21 cellular contexts compared by ENCODE assay signal in the genomic region with DNA sequence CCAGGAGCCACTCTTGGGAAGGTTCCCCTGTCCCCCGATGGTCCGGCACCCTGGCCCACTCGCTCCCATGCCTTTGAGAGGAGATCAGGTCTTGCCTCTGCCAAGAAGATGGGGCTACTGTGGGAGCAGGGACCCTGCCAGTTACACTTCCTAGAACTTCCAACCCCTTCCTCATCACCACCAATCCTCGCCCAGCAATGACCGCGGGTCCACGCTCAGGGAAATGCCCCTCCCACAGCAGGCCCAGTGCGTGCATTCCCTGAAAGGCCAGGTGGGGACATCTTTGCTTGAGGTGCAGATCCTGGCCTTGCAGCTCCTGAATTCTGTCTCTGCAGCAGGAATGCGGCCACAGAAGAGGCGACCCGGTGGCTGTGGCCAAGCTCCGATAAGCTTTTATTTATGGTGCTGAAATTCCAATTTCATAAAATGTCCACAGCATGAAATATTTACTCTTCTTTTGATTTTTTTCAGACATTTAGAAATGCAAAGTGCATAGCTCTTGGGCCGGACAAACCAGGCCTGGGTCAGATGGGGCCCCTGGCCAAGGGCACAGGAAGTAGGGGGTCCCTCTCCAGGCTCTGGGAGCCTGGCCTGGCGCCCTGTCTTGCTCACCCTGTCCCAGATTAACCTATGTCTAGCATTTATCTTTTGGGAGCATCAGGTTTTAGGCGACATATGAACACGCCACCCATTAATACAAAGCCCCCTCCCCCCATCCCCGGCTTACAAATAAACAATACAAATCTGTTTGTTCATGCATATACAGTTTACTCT. TPM values are rescaled to one million over a fixed set of nuclear protein-coding genes. Genes with fewer than 3 reads are reported as not detected.
DNase-seq lines count a peak whose midpoint lies in the region; ATAC-seq and TF ChIP-seq lines count a peak whose summit lies in the region.
"Had no signal": no experiment of that assay in that cellular context is flagged by ENCODE, and none has a peak within 500 bp of the region (broad histone marks: within the 10 kb centered on the region; RNA-seq: fewer than 3 reads in every experiment).

No MANE protein-coding gene starts in this region.

- H3K27me3 ChIP-seq in left ventricle myocardium inferior (ENCODE audit: low read depth): no peaks in the 10 kb centered on the region
- no peaks in the 10 kb centered on the region for H3K27me3 ChIP-seq in right cardiac atrium (ENCODE audit: control insufficient read depth, insufficient read depth)
- no peaks in the 10 kb centered on the region for H3K27me3 ChIP-seq in fibroblast of lung (ENCODE audit: control insufficient read depth, insufficient read depth, low read length)
- H3K27me3 ChIP-seq in psoas muscle (ENCODE audit: insufficient read depth in 3 of 3, low read length in 2 of 3): peaks cover 0 to 23% (median 6%) of the 10 kb centered on the region in 3 donors
- no peaks in the 10 kb centered on the region for H3K27me3 ChIP-seq in uterus
- H3K27me3 ChIP-seq: breast epithelium had no signal

- H3K9me3 ChIP-seq in left ventricle myocardium inferior (replicated peaks) (no peaks in the 10 kb centered on the region), right cardiac atrium (ENCODE audit: control insufficient read depth, low read length) (no peaks in the 10 kb centered on the region), fibroblast of lung (ENCODE audit: control insufficient read depth, insufficient read depth, low read depth, low read length) (no peaks in the 10 kb centered on the region), psoas muscle (no peaks in the 10 kb centered on the region), uterus (no peaks in the 10 kb centered on the region)
- H3K9me3 ChIP-seq: breast epithelium had no signal

- DNase-seq in left ventricle myocardium inferior (no peak), right cardiac atrium (no peak), fibroblast of lung (ENCODE audit: low read depth in 2 of 2) (no peak), psoas muscle (no peak), uterus (no peak), RPMI8226 (no peak), NAMALWA (ENCODE audit: low spot score) (no peak), NOMO-1 treated with dmso at 0.1 percent for 144 hours (lab: John Stamatoyannopoulos, UW; ENCODE audit: unreplicated experiment) (no peak)
- DNase-seq: activated B cell treated with CpG ODN at 0.5 μM for 24 hours; activated CD8-positive, alpha-beta memory T cell treated with anti-CD3 and anti-CD28 coated beads for 24 hours; activated naive CD8-positive, alpha-beta T cell treated with anti-CD3 and anti-CD28 coated beads for 36 hours; mesendoderm; NCI-H1048; NCI-H2029; T-helper 17 cell had no signal

- intact Hi-C loops in left ventricle myocardium inferior (cut with micrococcal nuclease): no loop called here
- intact Hi-C loops in right cardiac atrium (cut with DNase I): no loop called here
- intact Hi-C loops in psoas muscle (cut with DNase I): no loop called here
- intact Hi-C loops in uterus (cut with DNase I; ENCODE audit: low total_unique reads): no loop called here

- H3K4me1 ChIP-seq in left ventricle myocardium inferior (peaks cover 75% of the 10 kb centered on the region), right cardiac atrium (ENCODE audit: control insufficient read depth, insufficient read depth, low read length) (peaks cover 7% of the 10 kb centered on the region), fibroblast of lung (ENCODE audit: control insufficient read depth, extremely low read depth, insufficient read depth, low read length) (peaks cover 19% of the 10 kb centered on the region), psoas muscle (peaks cover 15% of the 10 kb centered on the region), uterus (peaks cover 0 to 26% of the 10 kb centered on the region in 2 donors)

- no peak overlapping the region for H2AFZ ChIP-seq in fibroblast of lung (ENCODE audit: low read length)

- peak overlapping the region; percentile 79 for H3K27ac ChIP-seq in left ventricle myocardium inferior (replicated peaks)
- H3K27ac ChIP-seq in right cardiac atrium (ENCODE audit: low read length): no peak overlapping the region
- H3K27ac ChIP-seq in fibroblast of lung (ENCODE audit: insufficient read depth, low read length): peak overlapping the region; percentile 4
- peak overlapping the region; percentile 39 for H3K27ac ChIP-seq in psoas muscle
- H3K27ac ChIP-seq in uterus: peak overlapping the region; percentile 46 to 67
- H3K27ac ChIP-seq: dorsolateral prefrontal cortex, KMS-11 had no signal

- WGBS in right cardiac atrium: 60% methylated on average over 17 of the region's 17 CpGs
- WGBS in psoas muscle, 3 donors: 47 to 63% (median 53%) methylated on average over 17 of the region's 17 CpGs

- ATAC-seq in right cardiac atrium (no peak), psoas muscle (no peak)
- ATAC-seq: esophagus mucosa; natural killer cell treated with Interleukin-12 subunit alpha and Interleukin-12 subunit beta and Interleukin-15 and Interleukin-18, amount 100 ng/mL, for 72 hours; Right ventricle myocardium inferior; T-helper 17 cell had no signal

- no peak overlapping the region for H3K4me2 ChIP-seq in fibroblast of lung (ENCODE audit: extremely low read depth, insufficient read depth, low read length)
- H3K4me2 ChIP-seq: KMS-11 had no signal

- TF ChIP-seq POLR2A in uterus (IDR thresholded peaks at IDR 0.05): no peak

- H4K20me1 ChIP-seq in fibroblast of lung (ENCODE audit: control insufficient read depth, extremely low read depth, insufficient read depth, low read length): peaks cover 3% of the 10 kb centered on the region

- H3K4me3 ChIP-seq in left ventricle myocardium inferior: peak overlapping the region; percentile 12
- H3K4me3 ChIP-seq in right cardiac atrium (ENCODE audit: low read length): no peak overlapping the region
- no peak overlapping the region for H3K4me3 ChIP-seq in fibroblast of lung (replicated peaks in 1 of 4; ENCODE audit: control extremely low read depth in 1 of 4, insufficient read depth in 1 of 4, low read depth in 3 of 4, low read length in 4 of 4)
- H3K4me3 ChIP-seq in psoas muscle: no peak overlapping the region
- no peak overlapping the region for H3K4me3 ChIP-seq in uterus
- H3K4me3 ChIP-seq: breast epithelium, dorsolateral prefrontal cortex had no signal

- no peak for TF ChIP-seq CTCF in left ventricle myocardium inferior (IDR thresholded peaks at IDR 0.05; ENCODE audit: borderline replicate concordance)
- no peak for TF ChIP-seq CTCF in fibroblast of lung (conservative IDR thresholded peaks at IDR 0.05 in 1 of 2, IDR thresholded peaks at IDR 0.05 in 1 of 2; ENCODE audit: low read depth in 1 of 2, low read length in 2 of 2)
- no peak for TF ChIP-seq CTCF in psoas muscle (IDR thresholded peaks at IDR 0.05)
- TF ChIP-seq CTCF in uterus (IDR thresholded peaks at IDR 0.05): no peak

- no peak overlapping the region for H3K9ac ChIP-seq in fibroblast of lung (ENCODE audit: insufficient read depth, low read length)
- H3K9ac ChIP-seq: KMS-11 had no signal

- H3K79me2 ChIP-seq in fibroblast of lung (ENCODE audit: control insufficient read depth, insufficient read depth, low read length): peaks cover 63% of the 10 kb centered on the region

- H3K36me3 ChIP-seq in left ventricle myocardium inferior (no peaks in the 10 kb centered on the region), fibroblast of lung (ENCODE audit: control insufficient read depth, insufficient read depth, low read length) (no peaks in the 10 kb centered on the region), psoas muscle (ENCODE audit: insufficient read depth in 1 of 2, low read depth in 1 of 2) (no peaks in the 10 kb centered on the region), uterus (no peaks in the 10 kb centered on the region)
- H3K36me3 ChIP-seq: breast epithelium had no signal

RNA-seq across cellular contexts. Expression of a gene that starts 29.8 kb away (rescaled TPM):
- total RNA-seq in left ventricle myocardium inferior (15.7 TPM), right cardiac atrium (10 to 100 TPM; 13.7 to 40.7 (median 22.2) TPM), fibroblast of lung (111 and 153 TPM in 2 replicates), psoas muscle (10 to 100 TPM in 3 of 4 donors, 1 to 10 TPM in 1; 8.5 to 15.4 (median 12.6) TPM), uterus (100 to 1,000 TPM in 1 of 4 donors, 10 to 100 TPM in 3; 26.6 to 254 (median 59.8) TPM)
- polyA plus RNA-seq in right cardiac atrium (7.6 TPM), fibroblast of lung (160 and 298 TPM in 2 replicates), psoas muscle (1 to 10 TPM; 4.1 to 9.4 (median 4.8) TPM)
- 135 and 343 TPM in 2 replicates for polyA plus RNA-seq in fibroblast of lung (2012)
- 231 and 511 TPM in 2 replicates for polyA minus RNA-seq in fibroblast of lung (ENCODE audit: low replicate concordance)
- total RNA-seq: T-helper 17 cell had no signal
